ENCODE assay signal across 22 cellular contexts in the genomic region with DNA sequence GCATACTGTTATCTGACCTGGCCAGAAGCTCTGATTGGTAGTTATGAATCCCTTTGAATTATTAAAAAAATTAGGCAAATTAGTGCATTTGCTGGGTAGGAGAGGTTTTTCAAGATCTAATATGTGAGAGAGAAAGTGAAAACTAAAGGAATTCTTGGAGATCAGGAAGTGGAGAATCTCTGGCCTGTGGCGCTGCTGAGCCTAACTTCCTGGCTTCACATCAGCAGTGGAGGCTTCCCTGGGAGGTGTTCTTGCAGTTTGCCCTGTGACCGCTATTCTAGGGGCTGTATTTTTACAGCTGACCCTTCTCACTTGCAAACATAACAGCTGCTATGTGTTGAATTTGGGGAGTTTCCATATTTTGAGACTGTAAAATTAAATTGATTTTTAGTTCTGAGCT.
DNase-seq lines count a peak whose midpoint lies in the region; ATAC-seq and TF ChIP-seq lines count a peak whose summit lies in the region.
"Had no signal": no experiment of that assay in that cellular context is flagged by ENCODE, and none has a peak within 500 bp of the region (broad histone marks: within the 10 kb centered on the region; RNA-seq: fewer than 3 reads in every experiment).

No MANE protein-coding gene starts in this region.

- H3K27me3 ChIP-seq in AG04450 (ENCODE audit: control insufficient read depth, insufficient read depth, low read length) (no peaks in the 10 kb centered on the region), adipocyte (replicated peaks; ENCODE audit: control insufficient read depth, insufficient read depth, low read length) (no peaks in the 10 kb centered on the region)
- H3K27me3 ChIP-seq: gastroesophageal sphincter had no signal

- H3K27ac ChIP-seq in AG04450 (ENCODE audit: low read depth, low read length), result no peak overlapping the region
- H3K27ac ChIP-seq: HL-60 had no signal

- no peaks in the 10 kb centered on the region for H3K36me3 ChIP-seq in adipocyte (ENCODE audit: control insufficient read depth, insufficient read depth, low read length, severe bottlenecking)
- H3K36me3 ChIP-seq: gastroesophageal sphincter had no signal

- ATAC-seq in GM21619 (IDR thresholded peaks at IDR 0.05; ENCODE audit: unreplicated experiment), result no peak
- ATAC-seq: gastroesophageal sphincter; PC-3; SK-N-SH treated with all-trans-retinoic acid at 6 μM for 48 hours; stimulated activated naive CD8-positive, alpha-beta T cell treated with anti-CD3 and anti-CD28 coated beads, Interleukin-15, Interleukin-2, amounts not matched to agents 100 U/mL and 50 U/mL, for 24 hours had no signal

- H3K4me1 Mint-ChIP-seq in nephron, result peaks cover 58% of the 10 kb centered on the region
- H3K4me1 Mint-ChIP-seq: activated CD4-positive, alpha-beta T cell treated with anti-CD3 and anti-CD28 coated beads, Interleukin-2, amount 10 ng/mL, durations not matched to agents 24 days and 14 days had no signal

- H3K9ac ChIP-seq in adipocyte (ENCODE audit: low read length), result peak overlapping the region; percentile 46

- CTCF ChIA-PET in AG04450 (lab: Charles Lee), result interaction anchor here (0.6 to 1.2 kb wide), 3 partner anchors 10 to 1162 kb away, joined by 3 to 4 read pairs (median 3); no protein-coding TSS in a partner anchor

- POLR2A ChIA-PET in AG04450 (lab: Yijun Ruan, JAX), result interaction anchor here (0.7 kb wide), 1 partner anchor 268 kb away, joined by 4 read pairs; no protein-coding TSS in a partner anchor

- 0 out of 2 replicates have a peak, but pooled peaks have one; percentile 24 for TF ChIP-seq CTCF in AG04450 (IDR thresholded peaks at IDR 0.05; ENCODE audit: low read depth, low read length)
- peak; percentile 32 for TF ChIP-seq CTCF in fibroblast of pulmonary artery (IDR thresholded peaks at IDR 0.05; ENCODE audit: low read length, missing control alignments)
- peak in 2 of 3 experiments; percentile 8 to 12 for TF ChIP-seq CTCF in nephron (IDR thresholded peaks at IDR 0.05; ENCODE audit: unreplicated experiment in 3 of 3)

- no peak for DNase-seq in AG04450 (ENCODE audit: low read depth, low spot score)
- no peak for DNase-seq in adipocyte (ENCODE audit: low read depth)
- DNase-seq in fibroblast of pulmonary artery (ENCODE audit: low read depth), result peak; percentile 59
- no peak for DNase-seq in NCI-H748 treated with DMSO at 0.1 percent for 48 hours (lab: John Stamatoyannopoulos, UW)
- DNase-seq in SW480 (ENCODE audit: low spot score), result no peak
- no peak for DNase-seq in activated T-cell treated with anti-CD3 and anti-CD28 coated beads for 4 hours
- DNase-seq: activated CD4-positive, alpha-beta T cell treated with anti-CD3 and anti-CD28 coated beads, Interleukin-2, amount 10 ng/mL, durations not matched to agents 24 days and 14 days; activated naive CD4-positive, alpha-beta T cell treated with anti-CD3 and anti-CD28 coated beads, Interleukin-2, amount 10 ng/mL, durations not matched to agents 7 days and 5 days; immature natural killer cell; KG1; midbrain; NCI-H1092; nucleus accumbens; PC-3; stimulated activated CD4-positive, alpha-beta T cell treated with anti-CD3 and anti-CD28 coated beads, Interleukin-12 subunit alpha, Interleukin-12 subunit beta, amount 100 ng/mL, for 4 hours; stimulated activated naive CD8-positive, alpha-beta T cell treated with anti-CD3 and anti-CD28 coated beads, Interleukin-15, Interleukin-2, amounts not matched to agents 100 U/mL and 50 U/mL, for 24 hours had no signal

- H3K36me3 Mint-ChIP-seq in nephron (ENCODE audit: low read depth), result no peaks in the 10 kb centered on the region

- H3K4me3 Mint-ChIP-seq in nephron, result peak overlapping the region in 2 of 3 experiments; percentile 6 to 60
- H3K4me3 Mint-ChIP-seq: activated CD4-positive, alpha-beta T cell treated with anti-CD3 and anti-CD28 coated beads, Interleukin-2, amount 10 ng/mL, durations not matched to agents 24 days and 14 days; activated naive CD4-positive, alpha-beta T cell treated with anti-CD3 and anti-CD28 coated beads, Interleukin-2, amount 10 ng/mL, durations not matched to agents 7 days and 5 days; brain; immature natural killer cell had no signal

- peak overlapping the region; percentile 89 to 98 (median 91) for H3K27ac Mint-ChIP-seq in nephron
- H3K27ac Mint-ChIP-seq: activated CD4-positive, alpha-beta T cell treated with anti-CD3 and anti-CD28 coated beads, Interleukin-2, amount 10 ng/mL, durations not matched to agents 24 days and 14 days; activated naive CD4-positive, alpha-beta T cell treated with anti-CD3 and anti-CD28 coated beads, Interleukin-2, amount 10 ng/mL, durations not matched to agents 7 days and 5 days; immature natural killer cell had no signal

- H3K4me3 ChIP-seq in AG04450 (ENCODE audit: low read depth, low read length) (no peak overlapping the region), adipocyte (ENCODE audit: low read length) (peak overlapping the region; percentile 34), fibroblast of pulmonary artery (replicated peaks; ENCODE audit: low read depth, low read length) (no peak overlapping the region)
- H3K4me3 ChIP-seq: gastroesophageal sphincter had no signal

- no peaks in the 10 kb centered on the region for H3K27me3 Mint-ChIP-seq in nephron (ENCODE audit: low read depth)
- H3K27me3 Mint-ChIP-seq: activated CD4-positive, alpha-beta T cell treated with anti-CD3 and anti-CD28 coated beads, Interleukin-2, amount 10 ng/mL, durations not matched to agents 24 days and 14 days; activated naive CD4-positive, alpha-beta T cell treated with anti-CD3 and anti-CD28 coated beads, Interleukin-2, amount 10 ng/mL, durations not matched to agents 7 days and 5 days; brain had no signal

- H3K9me3 ChIP-seq in AG04450 (ENCODE audit: control insufficient read depth, insufficient read depth, low read length), result no peaks in the 10 kb centered on the region
- no peaks in the 10 kb centered on the region for H3K9me3 ChIP-seq in adipocyte (ENCODE audit: control insufficient read depth, low read length)
- H3K9me3 ChIP-seq: gastroesophageal sphincter had no signal

- no peaks in the 10 kb centered on the region for H3K9me3 Mint-ChIP-seq in nephron
- H3K9me3 Mint-ChIP-seq: activated CD4-positive, alpha-beta T cell treated with anti-CD3 and anti-CD28 coated beads, Interleukin-2, amount 10 ng/mL, durations not matched to agents 24 days and 14 days; activated naive CD4-positive, alpha-beta T cell treated with anti-CD3 and anti-CD28 coated beads, Interleukin-2, amount 10 ng/mL, durations not matched to agents 7 days and 5 days; immature natural killer cell had no signal

- H3K4me1 ChIP-seq in adipocyte (ENCODE audit: control insufficient read depth, insufficient read depth, low read length), result peaks cover 21% of the 10 kb centered on the region
